Comparison of ENCODE assay signal across 26 cellular contexts in the genomic region with DNA sequence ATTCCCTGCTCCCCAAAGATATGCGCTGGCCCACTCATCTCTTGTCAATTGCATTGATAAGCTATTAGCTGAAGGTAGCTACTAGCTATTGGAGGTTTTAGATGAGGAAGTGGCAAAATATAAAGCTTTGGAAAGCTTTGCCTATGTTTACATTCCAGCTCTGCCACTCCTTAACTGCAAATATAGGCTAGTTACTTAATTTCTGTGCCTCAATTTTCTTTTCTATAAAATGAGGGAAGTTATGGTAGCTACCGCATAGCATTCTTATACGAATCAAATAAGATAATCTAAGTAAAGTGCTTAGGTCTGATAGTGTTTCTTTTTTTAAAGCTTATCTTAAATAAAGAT. TPM values are rescaled to one million over a fixed set of nuclear protein-coding genes. Genes with fewer than 3 reads are reported as not detected.
"Had no signal": no experiment of that assay in that cellular context is flagged by ENCODE, and none has a peak within 500 bp of the region (broad histone marks: within the 10 kb centered on the region; RNA-seq: fewer than 3 reads in every experiment).

No MANE protein-coding gene starts in this region.

- H3K36me3 ChIP-seq: esophagus squamous epithelium, left lung, sigmoid colon, tibial artery had no signal

- H3K27me3 Mint-ChIP-seq: effector memory CD8-positive, alpha-beta T cell; naive thymus-derived CD8-positive, alpha-beta T cell; type B pancreatic cell had no signal

- H3K27ac Mint-ChIP-seq: effector memory CD8-positive, alpha-beta T cell; nephron progenitor cell; stimulated activated effector memory CD8-positive, alpha-beta T cell treated with anti-CD3 and anti-CD28 coated beads, Interleukin-12 subunit alpha, Interleukin-12 subunit beta, amount 100 ng/mL, for 72 hours had no signal

- DNase-seq: cortex of kidney; effector memory CD8-positive, alpha-beta T cell; erythroblast; esophagus squamous epithelium; foreskin melanocyte; kidney; left lung; mesenchymal stem cell; midbrain; naive thymus-derived CD8-positive, alpha-beta T cell; nephron progenitor cell; nucleus accumbens; posterior cingulate gyrus; psoas muscle; right cardiac atrium; sigmoid colon; stimulated activated CD4-positive, alpha-beta T cell treated with anti-CD3 and anti-CD28 coated beads, Interleukin-2, amount 100 ng/mL, for 24 hours; stimulated activated CD4-positive, alpha-beta T cell treated with anti-CD3 and anti-CD28 coated beads, Interleukin-4, amount 100 ng/mL, for 24 hours; stimulated activated naive CD4-positive, alpha-beta T cell treated with Interleukin-2 at 50 U/mL for 16 hours; substantia nigra; testis; tibial artery had no signal

- H3K27ac ChIP-seq: esophagus squamous epithelium, left lung, psoas muscle, sigmoid colon, testis, tibial artery had no signal

- H3K27me3 ChIP-seq: esophagus squamous epithelium, left lung, sigmoid colon, testis, tibial artery had no signal

- ATAC-seq: effector memory CD8-positive, alpha-beta T cell; psoas muscle; right cardiac atrium; stimulated activated effector memory CD8-positive, alpha-beta T cell treated with anti-CD3 and anti-CD28 coated beads, Interleukin-12 subunit alpha, Interleukin-12 subunit beta, amount 100 ng/mL, for 72 hours had no signal

- H3K4me1 Mint-ChIP-seq: stimulated activated effector memory CD8-positive, alpha-beta T cell treated with anti-CD3 and anti-CD28 coated beads, Interleukin-12 subunit alpha, Interleukin-12 subunit beta, amount 100 ng/mL, for 72 hours had no signal

- H3K36me3 Mint-ChIP-seq: naive thymus-derived CD8-positive, alpha-beta T cell; stimulated activated effector memory CD8-positive, alpha-beta T cell treated with anti-CD3 and anti-CD28 coated beads, Interleukin-12 subunit alpha, Interleukin-12 subunit beta, amount 100 ng/mL, for 72 hours; type B pancreatic cell had no signal

- H3K4me1 ChIP-seq: esophagus squamous epithelium, psoas muscle, sigmoid colon, testis, tibial artery had no signal

- H3K9me3 Mint-ChIP-seq: effector memory CD8-positive, alpha-beta T cell; naive thymus-derived CD8-positive, alpha-beta T cell; nephron progenitor cell; stimulated activated effector memory CD8-positive, alpha-beta T cell treated with anti-CD3 and anti-CD28 coated beads, Interleukin-12 subunit alpha, Interleukin-12 subunit beta, amount 100 ng/mL, for 72 hours; type B pancreatic cell had no signal

- H3K4me3 Mint-ChIP-seq: effector memory CD8-positive, alpha-beta T cell; naive thymus-derived CD8-positive, alpha-beta T cell; nephron progenitor cell; stimulated activated effector memory CD8-positive, alpha-beta T cell treated with anti-CD3 and anti-CD28 coated beads, Interleukin-12 subunit alpha, Interleukin-12 subunit beta, amount 100 ng/mL, for 72 hours; type B pancreatic cell had no signal

- H3K9me3 ChIP-seq: esophagus squamous epithelium, left lung, psoas muscle, sigmoid colon, testis, tibial artery had no signal

- H3K4me3 ChIP-seq: esophagus squamous epithelium, left lung, psoas muscle, sigmoid colon, testis, tibial artery had no signal

RNA-seq across cellular contexts. Expression of a gene that starts 47.7 kb away (rescaled TPM):
- total RNA-seq: lung microvascular endothelial cell, myocyte had no signal
